1 cellular context compared by ENCODE assay signal in the genomic region with DNA sequence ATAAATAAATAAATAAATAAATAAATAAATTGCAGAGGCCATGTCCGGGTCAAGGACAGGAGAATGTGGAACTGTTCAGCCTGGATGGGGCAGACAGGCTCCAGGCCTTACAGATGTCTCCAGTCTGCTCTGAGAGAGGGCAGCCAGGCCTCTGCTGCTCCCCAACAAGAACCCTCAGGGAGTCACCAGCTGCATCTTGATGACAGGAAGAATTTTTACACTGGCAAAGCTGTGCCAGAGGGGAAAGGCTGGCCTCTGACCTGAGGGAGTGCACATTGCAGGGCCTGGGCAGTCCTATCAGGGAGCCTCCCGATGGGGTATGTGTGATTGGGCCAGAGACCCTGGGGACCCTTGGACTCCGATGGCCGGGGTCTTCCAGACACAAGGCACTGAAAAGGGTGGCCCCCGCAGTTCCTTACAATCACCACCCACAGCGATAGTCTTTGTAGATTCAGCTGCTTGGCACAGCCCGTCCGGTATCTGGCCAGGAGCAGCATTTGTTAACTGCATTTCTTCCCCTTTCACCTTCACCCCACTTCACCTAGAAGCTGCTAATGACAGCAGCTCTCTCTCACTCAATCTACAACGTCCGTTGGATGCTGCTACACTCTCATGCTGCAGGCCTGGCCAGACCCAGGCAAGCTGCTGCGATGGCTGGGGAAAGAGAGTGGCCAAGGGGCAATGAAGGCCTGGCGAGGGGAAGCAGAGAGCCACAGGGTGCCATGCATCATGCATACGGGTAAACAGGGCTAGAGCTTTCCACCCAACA.
TF ChIP-seq lines count a peak whose summit lies in the region.

No MANE protein-coding gene starts in this region.

TF ChIP-seq in SK-N-SH treated with all-trans-retinoic acid at 6 μM for 48 hours, 23 proteins besides CTCF, POLR2A, EP300 and RAD21 (continued from another document):
- TF ChIP-seq, protein P1, sequence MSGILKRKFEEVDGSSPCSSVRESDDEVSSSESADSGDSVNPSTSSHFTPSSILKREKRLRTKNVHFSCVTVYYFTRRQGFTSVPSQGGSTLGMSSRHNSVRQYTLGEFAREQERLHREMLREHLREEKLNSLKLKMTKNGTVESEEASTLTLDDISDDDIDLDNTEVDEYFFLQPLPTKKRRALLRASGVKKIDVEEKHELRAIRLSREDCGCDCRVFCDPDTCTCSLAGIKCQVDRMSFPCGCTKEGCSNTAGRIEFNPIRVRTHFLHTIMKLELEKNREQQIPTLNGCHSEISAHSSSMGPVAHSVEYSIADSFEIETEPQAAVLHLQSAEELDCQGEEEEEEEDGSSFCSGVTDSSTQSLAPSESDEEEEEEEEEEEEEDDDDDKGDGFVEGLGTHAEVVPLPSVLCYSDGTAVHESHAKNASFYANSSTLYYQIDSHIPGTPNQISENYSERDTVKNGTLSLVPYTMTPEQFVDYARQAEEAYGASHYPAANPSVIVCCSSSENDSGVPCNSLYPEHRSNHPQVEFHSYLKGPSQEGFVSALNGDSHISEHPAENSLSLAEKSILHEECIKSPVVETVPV (CRISPR knock-in tag; IDR thresholded peaks at IDR 0.05) = no peak
- TF ChIP-seq, protein P2, sequence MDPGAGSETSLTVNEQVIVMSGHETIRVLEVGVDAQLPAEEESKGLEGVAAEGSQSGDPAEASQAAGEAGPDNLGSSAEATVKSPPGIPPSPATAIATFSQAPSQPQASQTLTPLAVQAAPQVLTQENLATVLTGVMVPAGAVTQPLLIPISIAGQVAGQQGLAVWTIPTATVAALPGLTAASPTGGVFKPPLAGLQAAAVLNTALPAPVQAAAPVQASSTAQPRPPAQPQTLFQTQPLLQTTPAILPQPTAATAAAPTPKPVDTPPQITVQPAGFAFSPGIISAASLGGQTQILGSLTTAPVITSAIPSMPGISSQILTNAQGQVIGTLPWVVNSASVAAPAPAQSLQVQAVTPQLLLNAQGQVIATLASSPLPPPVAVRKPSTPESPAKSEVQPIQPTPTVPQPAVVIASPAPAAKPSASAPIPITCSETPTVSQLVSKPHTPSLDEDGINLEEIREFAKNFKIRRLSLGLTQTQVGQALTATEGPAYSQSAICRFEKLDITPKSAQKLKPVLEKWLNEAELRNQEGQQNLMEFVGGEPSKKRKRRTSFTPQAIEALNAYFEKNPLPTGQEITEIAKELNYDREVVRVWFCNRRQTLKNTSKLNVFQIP (CRISPR knock-in tag; IDR thresholded peaks at IDR 0.05; ENCODE audit: borderline replicate concordance, low read depth) = no peak
